Comparison of ENCODE assay signal across 1 cellular context in genomic region chr22:29470159-29470855, GRCh38.
TF ChIP-seq lines count a peak whose summit lies in the region.

No MANE protein-coding gene starts in this region.

TF ChIP-seq in HepG2, 621 proteins besides CTCF, POLR2A, EP300 and RAD21 (continued from another document):
- no peak for TF ChIP-seq PREB (CRISPR knock-in tag; IDR thresholded peaks at IDR 0.05)
- TF ChIP-seq MZF1 (CRISPR knock-in tag; IDR thresholded peaks at IDR 0.05; ENCODE audit: borderline replicate concordance) = no peak
- no peak for TF ChIP-seq NFRKB (IDR thresholded peaks at IDR 0.05)
- TF ChIP-seq ZNF629 (CRISPR knock-in tag; conservative IDR thresholded peaks at IDR 0.05) = no peak
- no peak for TF ChIP-seq MAF1 (CRISPR knock-in tag; IDR thresholded peaks at IDR 0.05; ENCODE audit: borderline replicate concordance)
- no peak for TF ChIP-seq PLSCR1 (CRISPR knock-in tag; IDR thresholded peaks at IDR 0.05; ENCODE audit: borderline replicate concordance)
- TF ChIP-seq MNT (IDR thresholded peaks at IDR 0.05) = no peak
- peak; percentile 8 for TF ChIP-seq TEAD3 (CRISPR knock-in tag; optimal IDR thresholded peaks at IDR 0.05; ENCODE audit: borderline replicate concordance)
- no peak for TF ChIP-seq ZNF3 (CRISPR knock-in tag; IDR thresholded peaks at IDR 0.05)
- TF ChIP-seq NAIF1 (CRISPR knock-in tag; IDR thresholded peaks at IDR 0.05; ENCODE audit: borderline replicate concordance) = no peak
- no peak for TF ChIP-seq BCLAF1 (IDR thresholded peaks at IDR 0.05)
- no peak for TF ChIP-seq GTF2F1 (IDR thresholded peaks at IDR 0.05; ENCODE audit: low read length)
- no peak for TF ChIP-seq ZNF724P (CRISPR knock-in tag; IDR thresholded peaks at IDR 0.05; ENCODE audit: borderline replicate concordance)
- TF ChIP-seq NFYC (CRISPR knock-in tag; IDR thresholded peaks at IDR 0.05) = no peak
- no peak for TF ChIP-seq ZNF569 (CRISPR knock-in tag; IDR thresholded peaks at IDR 0.05; ENCODE audit: borderline replicate concordance)
- TF ChIP-seq ZNF501 (CRISPR knock-in tag; IDR thresholded peaks at IDR 0.05) = no peak
- TF ChIP-seq SALL2 (CRISPR knock-in tag; IDR thresholded peaks at IDR 0.05) = no peak
- no peak for TF ChIP-seq ZNF879 (CRISPR knock-in tag; IDR thresholded peaks at IDR 0.05)
- TF ChIP-seq ZNF263 (CRISPR knock-in tag; IDR thresholded peaks at IDR 0.05) = no peak
- peak; percentile 51; the same call in 1 of the 2 replicates for TF ChIP-seq ELF1 (CRISPR knock-in tag; IDR thresholded peaks at IDR 0.05)
- TF ChIP-seq WIZ (CRISPR knock-in tag; IDR thresholded peaks at IDR 0.05) = no peak
- TF ChIP-seq ZNF709 (CRISPR knock-in tag; IDR thresholded peaks at IDR 0.05) = no peak
- no peak for TF ChIP-seq EHMT2 (IDR thresholded peaks at IDR 0.05; ENCODE audit: borderline replicate concordance, low read depth, low read length)
- TF ChIP-seq HIC2 (CRISPR knock-in tag; IDR thresholded peaks at IDR 0.05; ENCODE audit: low read depth) = no peak
- no peak for TF ChIP-seq PAWR (CRISPR knock-in tag; IDR thresholded peaks at IDR 0.05; ENCODE audit: borderline replicate concordance)
- TF ChIP-seq ZFP91 (CRISPR knock-in tag; IDR thresholded peaks at IDR 0.05; ENCODE audit: borderline replicate concordance) = peak; percentile 58; the same call in 1 of the 2 replicates
- no peak for TF ChIP-seq ZFP1 (CRISPR knock-in tag; IDR thresholded peaks at IDR 0.05)
- TF ChIP-seq ZNF589 (CRISPR knock-in tag; conservative IDR thresholded peaks at IDR 0.05) = no peak
- TF ChIP-seq ZNF674 (CRISPR knock-in tag; IDR thresholded peaks at IDR 0.05; ENCODE audit: low read depth) = no peak
- no peak for TF ChIP-seq ZNF414 (CRISPR knock-in tag; IDR thresholded peaks at IDR 0.05)
- TF ChIP-seq ZNF770 (CRISPR knock-in tag; IDR thresholded peaks at IDR 0.05) = peak; percentile 79
- no peak for TF ChIP-seq NCOA5 (CRISPR knock-in tag; IDR thresholded peaks at IDR 0.05)
- TF ChIP-seq ZMAT5 (CRISPR knock-in tag; IDR thresholded peaks at IDR 0.05; ENCODE audit: borderline replicate concordance, low read depth) = no peak
- no peak for TF ChIP-seq NFIC (IDR thresholded peaks at IDR 0.05; ENCODE audit: low read length)
- 0 out of 2 replicates have a peak, but pooled peaks have one; percentile 14 for TF ChIP-seq MIER2 (CRISPR knock-in tag; IDR thresholded peaks at IDR 0.05)
- TF ChIP-seq NPAS2 (CRISPR knock-in tag; IDR thresholded peaks at IDR 0.05; ENCODE audit: borderline replicate concordance) = no peak
- no peak for TF ChIP-seq ZNF790 (CRISPR knock-in tag; IDR thresholded peaks at IDR 0.05; ENCODE audit: borderline replicate concordance)
